ENCODE assay signal across 1 cellular context in the genomic region with DNA sequence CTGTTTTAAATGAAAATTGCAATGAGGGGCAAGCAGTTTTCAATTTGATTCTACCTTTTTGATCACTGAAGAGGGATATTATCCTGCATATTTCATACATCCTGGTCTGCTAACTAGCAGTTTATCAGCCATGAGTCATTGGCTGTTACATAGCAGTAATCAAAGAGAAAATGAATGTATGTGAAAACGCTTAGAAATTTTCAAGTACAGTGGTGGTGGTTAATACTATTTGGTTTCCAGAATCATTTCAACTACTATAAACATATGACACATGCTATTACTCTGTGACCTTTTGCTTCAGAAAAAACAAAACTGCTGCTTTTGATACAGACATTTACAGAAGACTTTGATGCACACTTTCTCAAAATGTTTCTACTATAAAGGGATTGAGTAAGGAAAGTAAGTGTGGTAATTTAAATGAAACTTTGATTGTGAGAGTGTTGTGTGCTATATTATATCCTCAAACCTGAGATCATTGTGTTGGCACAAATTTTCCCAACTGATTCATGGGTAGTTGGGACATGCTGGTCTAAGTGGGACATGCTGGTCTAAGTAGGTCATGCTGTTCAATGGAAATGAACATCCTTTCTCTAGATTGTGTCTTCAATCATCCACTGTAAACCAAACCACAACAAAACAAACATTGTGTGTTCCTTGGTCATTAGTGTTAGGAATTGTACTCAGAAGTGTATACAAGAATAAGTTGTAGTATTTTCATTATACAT.
TF ChIP-seq lines count a peak whose summit lies in the region.

No MANE protein-coding gene starts in this region.

TF ChIP-seq in A549, 52 proteins besides CTCF, POLR2A, EP300 and RAD21 (continued from another document):
- TF ChIP-seq, protein P1, sequence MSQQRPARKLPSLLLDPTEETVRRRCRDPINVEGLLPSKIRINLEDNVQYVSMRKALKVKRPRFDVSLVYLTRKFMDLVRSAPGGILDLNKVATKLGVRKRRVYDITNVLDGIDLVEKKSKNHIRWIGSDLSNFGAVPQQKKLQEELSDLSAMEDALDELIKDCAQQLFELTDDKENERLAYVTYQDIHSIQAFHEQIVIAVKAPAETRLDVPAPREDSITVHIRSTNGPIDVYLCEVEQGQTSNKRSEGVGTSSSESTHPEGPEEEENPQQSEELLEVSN (IDR thresholded peaks at IDR 0.05; ENCODE audit: borderline replicate concordance, low read depth): no peak
- no peak for TF ChIP-seq HOXB5 (CRISPR knock-in tag; IDR thresholded peaks at IDR 0.05)
- TF ChIP-seq, protein P2, sequence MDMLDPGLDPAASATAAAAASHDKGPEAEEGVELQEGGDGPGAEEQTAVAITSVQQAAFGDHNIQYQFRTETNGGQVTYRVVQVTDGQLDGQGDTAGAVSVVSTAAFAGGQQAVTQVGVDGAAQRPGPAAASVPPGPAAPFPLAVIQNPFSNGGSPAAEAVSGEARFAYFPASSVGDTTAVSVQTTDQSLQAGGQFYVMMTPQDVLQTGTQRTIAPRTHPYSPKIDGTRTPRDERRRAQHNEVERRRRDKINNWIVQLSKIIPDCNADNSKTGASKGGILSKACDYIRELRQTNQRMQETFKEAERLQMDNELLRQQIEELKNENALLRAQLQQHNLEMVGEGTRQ (IDR thresholded peaks at IDR 0.05): no peak
- TF ChIP-seq NR3C1 (IDR thresholded peaks at IDR 0.05): no peak
- no peak for TF ChIP-seq HOXA7 (CRISPR knock-in tag; IDR thresholded peaks at IDR 0.05)
